Comparison of ENCODE assay signal across 18 cellular contexts in genomic region chr21:45873866-45874265, GRCh38.
"Had no signal": no experiment of that assay in that cellular context is flagged by ENCODE, and none has a peak within 500 bp of the region (broad histone marks: within the 10 kb centered on the region; RNA-seq: fewer than 3 reads in every experiment).

No MANE protein-coding gene starts in this region.

- H3K4me1 ChIP-seq: left lung, upper lobe of right lung had no signal

- ATAC-seq: left lung, right cardiac atrium, upper lobe of right lung had no signal

- H3K4me3 Mint-ChIP-seq: activated B cell treated with CpG ODN at 0.5 μM for 24 hours; activated naive CD8-positive, alpha-beta T cell; T-helper 1 cell treated with Interleukin-12 subunit alpha and Interleukin-12 subunit beta and Interleukin-4 antibody, amounts not matched to agents 30 μg/mL and 1 μg/mL, for 36 hours had no signal

- H3K27ac ChIP-seq: esophagus muscularis mucosa, left lung, upper lobe of right lung had no signal

- H3K4me3 ChIP-seq: esophagus muscularis mucosa, left lung, upper lobe of right lung had no signal

- H3K36me3 ChIP-seq: esophagus muscularis mucosa, left lung, upper lobe of right lung had no signal

- H3K9me3 ChIP-seq: esophagus muscularis mucosa, left lung, upper lobe of right lung had no signal

- H3K9me3 Mint-ChIP-seq: activated B cell treated with CpG ODN at 0.5 μM for 24 hours; T-helper 1 cell treated with Interleukin-12 subunit alpha and Interleukin-12 subunit beta and Interleukin-4 antibody, amounts not matched to agents 30 μg/mL and 1 μg/mL, for 36 hours had no signal

- FAIRE-seq: bronchial epithelial cell, colon, islet of Langerhans, TTC549 had no signal

- H3K27me3 Mint-ChIP-seq: activated B cell treated with CpG ODN at 0.5 μM for 24 hours had no signal

- H3K36me3 Mint-ChIP-seq: activated naive CD8-positive, alpha-beta T cell had no signal

- DNase-seq: activated B cell treated with CpG ODN at 0.5 μM for 24 hours; activated CD4-positive, alpha-beta T cell treated with anti-CD3 and anti-CD28 coated beads, Interleukin-2, amount 50 U/mL, for 1 hour; activated T-cell treated with anti-CD3 and anti-CD28 coated beads for 4 hours; anterior cingulate cortex; foreskin fibroblast; mesendoderm; right cardiac atrium; stimulated activated CD4-positive, alpha-beta T cell treated with anti-CD3 and anti-CD28 coated beads, Interleukin-12 subunit alpha, Interleukin-12 subunit beta, amount 100 ng/mL, for 4 hours; stimulated activated naive CD4-positive, alpha-beta T cell treated with Interleukin-2 at 50 U/mL for 16 hours; upper lobe of right lung had no signal

- H3K27ac Mint-ChIP-seq: activated B cell treated with CpG ODN at 0.5 μM for 24 hours; activated naive CD8-positive, alpha-beta T cell; T-helper 1 cell treated with Interleukin-12 subunit alpha and Interleukin-12 subunit beta and Interleukin-4 antibody, amounts not matched to agents 30 μg/mL and 1 μg/mL, for 36 hours had no signal
